ENCODE assay signal across 1 cellular context in genomic region chr10:122307669-122308486, GRCh38.
TF ChIP-seq lines count a peak whose summit lies in the region.

No MANE protein-coding gene starts in this region.

TF ChIP-seq in HEK293, 187 proteins besides CTCF, POLR2A, EP300 and RAD21 (continued from another document):
- TF ChIP-seq ZNF449 (tag by site-specific recombination; IDR thresholded peaks at IDR 0.05) (peak; percentile 43; the same call in 1 of the 2 replicates), SETDB1 (IDR thresholded peaks at IDR 0.05; ENCODE audit: insufficient read length, low read length) (peak; percentile 54), ZNF639 (tag by site-specific recombination; IDR thresholded peaks at IDR 0.05) (peak; percentile 64), ZNF184 (tag by site-specific recombination; IDR thresholded peaks at IDR 0.05) (peak; percentile 80; the same call in 1 of the 2 replicates)
